Comparison of ENCODE assay signal across 11 cellular contexts in the genomic region with DNA sequence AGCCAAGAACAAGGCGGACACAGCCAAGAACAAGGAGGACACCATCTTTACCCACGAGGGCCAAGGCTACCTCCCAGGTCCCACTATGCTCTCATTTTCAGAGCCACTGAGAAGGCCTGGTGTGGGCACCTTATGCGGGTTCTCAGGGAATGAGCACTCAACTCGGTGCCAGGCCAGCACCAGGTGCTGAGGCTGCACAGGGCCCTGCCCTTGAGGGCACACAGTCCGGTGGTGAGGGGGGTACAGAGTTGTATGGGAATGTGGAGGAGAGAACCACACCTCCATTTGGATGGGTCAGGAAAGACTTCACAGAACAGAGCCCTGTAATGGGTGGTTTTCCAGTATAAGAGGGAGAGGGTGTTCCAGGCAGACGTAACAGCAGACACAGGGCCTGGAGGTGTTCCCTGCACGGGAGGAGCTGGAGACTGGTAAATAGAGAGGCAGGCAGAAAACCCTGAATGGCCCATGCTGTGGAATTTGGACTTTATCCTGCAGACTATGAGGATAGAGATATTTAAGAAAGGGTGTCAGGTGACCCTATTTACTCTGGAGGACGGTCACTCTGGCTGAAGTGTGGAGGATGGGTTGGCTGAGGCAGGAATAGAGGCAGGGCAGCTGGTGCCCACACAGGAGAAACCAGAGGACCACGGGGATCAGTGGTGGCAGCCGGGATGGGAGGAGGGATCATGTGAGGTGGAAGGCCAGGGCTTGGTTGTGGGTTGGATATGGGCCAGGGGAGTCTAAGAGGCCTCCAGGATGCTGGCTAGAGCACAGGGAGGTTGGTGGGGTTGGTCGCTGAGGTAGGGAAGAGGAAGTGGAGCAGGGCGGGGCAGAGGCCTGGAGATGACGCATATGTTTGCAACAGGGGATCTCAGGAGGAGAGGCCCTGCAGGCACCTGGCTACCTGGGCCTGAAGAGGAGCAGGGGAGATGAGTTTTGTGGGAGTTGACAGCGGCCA. TPM values are rescaled to one million over a fixed set of nuclear protein-coding genes. Genes with fewer than 3 reads are reported as not detected.
DNase-seq lines count a peak whose midpoint lies in the region; ATAC-seq, FAIRE-seq and TF ChIP-seq lines count a peak whose summit lies in the region.
"Had no signal": no experiment of that assay in that cellular context is flagged by ENCODE, and none has a peak within 500 bp of the region (broad histone marks: within the 10 kb centered on the region; RNA-seq: fewer than 3 reads in every experiment).

No MANE protein-coding gene starts in this region.

- H3K27me3 ChIP-seq in RWPE2 (ENCODE audit: insufficient read depth, poor library complexity, severe bottlenecking) (no peaks in the 10 kb centered on the region), keratinocyte (ENCODE audit: control insufficient read depth, extremely low read depth, insufficient read depth, low read length) (no peaks in the 10 kb centered on the region)
- H3K27me3 ChIP-seq: BE2C, heart left ventricle had no signal

- DNase-seq in Right ventricle myocardium inferior (ENCODE audit: missing footprints) (no peak), left ventricle myocardium superior (no peak), RWPE2 (ENCODE audit: low spot score) (peak; percentile 89), keratinocyte (ENCODE audit: low read depth, low spot score) (peak; percentile 56), urothelium cell line (ENCODE audit: low spot score) (peak; percentile 84)
- no peak for DNase-seq in stimulated activated naive CD4-positive, alpha-beta T cell (lab: John Stamatoyannopoulos, UW)
- DNase-seq: BE2C, heart left ventricle had no signal

- dilution Hi-C loops in keratinocyte (cut with MboI; ENCODE audit: extremely low pct_ligation_motif_present, low sequenced_read_pairs), result no loop called here

- no peaks in the 10 kb centered on the region for H4K20me1 ChIP-seq in keratinocyte (ENCODE audit: control insufficient read depth, extremely low read depth, insufficient read depth, low read length)

- H3K4me2 ChIP-seq in keratinocyte (ENCODE audit: control insufficient read depth, extremely low read depth, insufficient read depth, low read depth, low read length), result peak overlapping the region; percentile 37

- ATAC-seq in Right ventricle myocardium inferior (peak; percentile 16), left ventricle myocardium superior (no peak), RWPE2 (ENCODE audit: low read depth) (peak; percentile 100), HG03280 (IDR thresholded peaks at IDR 0.05; ENCODE audit: unreplicated experiment) (no peak), HG02973 (IDR thresholded peaks at IDR 0.05; ENCODE audit: unreplicated experiment) (no peak)
- ATAC-seq: activated CD4-positive, CD25-positive, alpha-beta regulatory T cell treated with anti-CD3 and anti-CD28 coated beads, Interleukin-2, amount 50 U/mL, for 24 hours had no signal

- no peak overlapping the region for H3K4me3 ChIP-seq in RWPE2 (ENCODE audit: severe bottlenecking)
- no peak overlapping the region for H3K4me3 ChIP-seq in keratinocyte (ENCODE audit: control insufficient read depth in 2 of 3, extremely low read depth in 1 of 3, insufficient read depth in 2 of 3, low read depth in 1 of 3, low read length in 3 of 3)
- H3K4me3 ChIP-seq: heart left ventricle had no signal

- peaks cover 10% of the 10 kb centered on the region for H3K4me1 ChIP-seq in RWPE2 (ENCODE audit: insufficient read depth, poor library complexity, severe bottlenecking)
- peaks cover 14% of the 10 kb centered on the region for H3K4me1 ChIP-seq in keratinocyte (ENCODE audit: control insufficient read depth, extremely low read depth, insufficient read depth, low read length)
- H3K4me1 ChIP-seq: BE2C had no signal

- peak; percentile 41 for FAIRE-seq in keratinocyte (lab: Jason Lieb, UNC)
- peak; percentile 40 for FAIRE-seq in urothelium cell line (lab: Jason Lieb, UNC)

- H3K36me3 ChIP-seq in RWPE2 (ENCODE audit: low read depth) (no peaks in the 10 kb centered on the region), keratinocyte (ENCODE audit: control insufficient read depth in 2 of 2, extremely low read depth in 1 of 2, insufficient read depth in 2 of 2, low read length in 2 of 2) (no peaks in the 10 kb centered on the region)
- H3K36me3 ChIP-seq: BE2C, heart left ventricle had no signal

- H3K9me3 ChIP-seq in RWPE2 (ENCODE audit: severe bottlenecking) (no peaks in the 10 kb centered on the region), keratinocyte (ENCODE audit: control insufficient read depth, low read depth, low read length) (no peaks in the 10 kb centered on the region)
- H3K9me3 ChIP-seq: BE2C, heart left ventricle had no signal

- H3K9me1 ChIP-seq in keratinocyte (ENCODE audit: control insufficient read depth, extremely low read depth, insufficient read depth, low read length), result no peaks in the 10 kb centered on the region

- no peak overlapping the region for H3K9ac ChIP-seq in keratinocyte (ENCODE audit: control insufficient read depth, extremely low read depth, insufficient read depth, low read length)

- TF ChIP-seq CTCF in RWPE2 (IDR thresholded peaks at IDR 0.05; ENCODE audit: poor library complexity, severe bottlenecking), result no peak
- TF ChIP-seq CTCF in keratinocyte (optimal IDR thresholded peaks at IDR 0.05 in 1 of 3, IDR thresholded peaks at IDR 0.05 in 1 of 3, conservative IDR thresholded peaks at IDR 0.05 in 1 of 3; ENCODE audit: extremely low read depth in 1 of 3, insufficient read depth in 2 of 3, low read length in 3 of 3), result no peak

- intact Hi-C loops in Right ventricle myocardium inferior (cut with DNase I), result no loop called here
- intact Hi-C loops in left ventricle myocardium superior (cut with micrococcal nuclease), result no loop called here

- H3K27ac ChIP-seq in RWPE2 (ENCODE audit: poor library complexity, severe bottlenecking) (peak overlapping the region; percentile 26), keratinocyte (ENCODE audit: control insufficient read depth, insufficient read depth, low read length) (peak overlapping the region; percentile 1)
- H3K27ac ChIP-seq: heart left ventricle had no signal

- H3K79me2 ChIP-seq in keratinocyte (ENCODE audit: control insufficient read depth, insufficient read depth, low read length), result no peaks in the 10 kb centered on the region

- H2AFZ ChIP-seq in keratinocyte (ENCODE audit: control insufficient read depth, low read length), result peak overlapping the region; percentile 74

RNA-seq across cellular contexts. Expression of gene CRABP1, which starts 34.6 kb away (rescaled TPM):
- not detected for total RNA-seq in Right ventricle myocardium inferior
- total RNA-seq in left ventricle myocardium superior, result not detected
- polyA plus RNA-seq in keratinocyte, result not detected in 3 replicates
- not detected for polyA plus RNA-seq in keratinocyte (2011; ENCODE audit: low read depth)
- not detected in 2 replicates for polyA plus RNA-seq in keratinocyte (2011; cell fraction: cytosol; rRNA removed)
- not detected in 2 replicates for polyA plus RNA-seq in keratinocyte (2011; cell fraction: nucleus; rRNA removed)
- not detected in 2 replicates for polyA plus RNA-seq in keratinocyte (2012; ENCODE audit: low replicate concordance)
- not detected in 3 replicates for polyA minus RNA-seq in keratinocyte
- not detected for polyA minus RNA-seq in keratinocyte (2011; cell fraction: cytosol; rRNA and poly(A)+ RNA removed)
- not detected in 2 replicates for polyA minus RNA-seq in keratinocyte (2011; cell fraction: nucleus; rRNA and poly(A)+ RNA removed)
- polyA plus RNA-seq: heart left ventricle had no signal

Comparison
In these comparisons a context has a peak if more than half of its experiments do, and no peak if none do; other contexts are left out.
1. ATAC-seq: peak in Right ventricle myocardium inferior (single experiment) and RWPE2 (single experiment); none in left ventricle myocardium superior (single experiment), HG03280 (single experiment) and HG02973 (single experiment).
2. DNase-seq: peak in RWPE2 (single experiment), keratinocyte (single experiment) and urothelium cell line (single experiment); none in Right ventricle myocardium inferior (single experiment), left ventricle myocardium superior (single experiment) and stimulated activated naive CD4-positive, alpha-beta T cell (0 of 6).